In genomic region chrY:20746919-20747318, GRCh38 we compare ENCODE assay signal across 18 cellular contexts. TPM values are rescaled to one million over a fixed set of nuclear protein-coding genes. Genes with fewer than 3 reads are reported as not detected.
DNase-seq lines count a peak whose midpoint lies in the region; ATAC-seq and TF ChIP-seq lines count a peak whose summit lies in the region.
"Had no signal": no experiment of that assay in that cellular context is flagged by ENCODE, and none has a peak within 500 bp of the region (broad histone marks: within the 10 kb centered on the region; RNA-seq: fewer than 3 reads in every experiment).

No MANE protein-coding gene starts in this region.

- H3K27me3 Mint-ChIP-seq in activated CD8-positive, alpha-beta memory T cell treated with anti-CD3 and anti-CD28 coated beads, Interleukin-2, amount 10 ng/mL, durations not matched to agents 7 days and 5 days = no peaks in the 10 kb centered on the region
- no peaks in the 10 kb centered on the region for H3K27me3 Mint-ChIP-seq in activated T-helper 1 cell treated with anti-CD3 and anti-CD28 coated beads, Interleukin-12 subunit alpha, Interleukin-12 subunit beta, Interleukin-2, Interleukin-4 antibody, amounts not matched to agents 30 ng/mL and 10 ng/mL and 1 ng/mL, durations not matched to agents 14 hours and 24 hours and 36 hours (ENCODE audit: insufficient read depth)

- H4K20me1 ChIP-seq in DND-41 (ENCODE audit: insufficient read depth, low read length) = no peaks in the 10 kb centered on the region
- H4K20me1 ChIP-seq: BLaER1 had no signal

- H3K4me1 ChIP-seq in DND-41 (ENCODE audit: insufficient read depth, low read length) (peaks cover 39% of the 10 kb centered on the region), thymus (ENCODE audit: control insufficient read depth, insufficient read depth, low read length) (peaks cover 4% of the 10 kb centered on the region), tibial artery (no peaks in the 10 kb centered on the region)
- H3K4me1 ChIP-seq: A549, BLaER1 had no signal

- H3K36me3 ChIP-seq in DND-41 (ENCODE audit: insufficient read depth, low read length) (no peaks in the 10 kb centered on the region), thymus (ENCODE audit: control insufficient read depth, insufficient read depth) (no peaks in the 10 kb centered on the region), tibial artery (no peaks in the 10 kb centered on the region)
- H3K36me3 ChIP-seq: BLaER1 had no signal

- 42% methylated on average over 2 of the region's 2 CpGs for WGBS in thymus

- H3K4me2 ChIP-seq in DND-41 (ENCODE audit: insufficient read depth, low read length) = peak overlapping the region; percentile 26; the same call in 1 of the 2 replicates
- H3K4me2 ChIP-seq: A549, BLaER1 had no signal

- no peak overlapping the region for H3K4me3 ChIP-seq in DND-41 (ENCODE audit: low read depth in 1 of 2, low read length in 2 of 2)
- no peak overlapping the region for H3K4me3 ChIP-seq in thymus (ENCODE audit: low read length)
- H3K4me3 ChIP-seq in tibial artery = no peak overlapping the region
- H3K4me3 ChIP-seq: A549, BLaER1 had no signal

- H3K27ac Mint-ChIP-seq in activated CD8-positive, alpha-beta memory T cell treated with anti-CD3 and anti-CD28 coated beads, Interleukin-2, amount 10 ng/mL, durations not matched to agents 7 days and 5 days = peak overlapping the region; percentile 72
- H3K27ac Mint-ChIP-seq in activated T-helper 1 cell treated with anti-CD3 and anti-CD28 coated beads, Interleukin-12 subunit alpha, Interleukin-12 subunit beta, Interleukin-2, Interleukin-4 antibody, amounts not matched to agents 30 ng/mL and 10 ng/mL and 1 ng/mL, durations not matched to agents 14 hours and 24 hours and 36 hours = peak overlapping the region; percentile 51

- intact Hi-C loops in activated T-helper 1 cell treated with anti-CD3 and anti-CD28 coated beads, Interleukin-12 subunit alpha, Interleukin-12 subunit beta, Interleukin-2, Interleukin-4 antibody, amounts not matched to agents 30 ng/mL and 10 ng/mL and 1 ng/mL, durations not matched to agents 14 hours and 24 hours and 36 hours (cut with micrococcal nuclease) = loop anchor here (2.0 to 10.0 kb wide), 7 partner anchors 20 to 515 kb away; no protein-coding TSS in a partner anchor
- intact Hi-C loops in tibial artery (cut with DNase I; ENCODE audit: low total_unique reads) = no loop called here

- CTCF ChIA-PET in activated CD8-positive, alpha-beta memory T cell treated with anti-CD3 and anti-CD28 coated beads, Interleukin-2, amount 10 ng/mL, durations not matched to agents 7 days and 5 days (lab: Charles Lee) = interaction anchor here (1.5 kb wide), 1 partner anchor 9 kb away, joined by 3 read pairs; no protein-coding TSS in a partner anchor

- no peak for TF ChIP-seq CTCF in DND-41 (IDR thresholded peaks at IDR 0.05; ENCODE audit: borderline replicate concordance, extremely low read depth, low read length, poor library complexity, severe bottlenecking)
- TF ChIP-seq CTCF in omental fat pad (IDR thresholded peaks at IDR 0.05) = no peak
- no peak for TF ChIP-seq CTCF in tibial artery (IDR thresholded peaks at IDR 0.05)

- ATAC-seq in activated CD8-positive, alpha-beta memory T cell treated with anti-CD3 and anti-CD28 coated beads, Interleukin-2, amount 10 ng/mL, durations not matched to agents 7 days and 5 days = peak; percentile 32
- ATAC-seq in DND-41 (ENCODE audit: insufficient read depth, low read depth) = peak; percentile 85
- ATAC-seq in omental fat pad (ENCODE audit: low FRiP score) = no peak
- ATAC-seq: A549 had no signal

- H3K36me3 Mint-ChIP-seq in activated CD8-positive, alpha-beta memory T cell treated with anti-CD3 and anti-CD28 coated beads, Interleukin-2, amount 10 ng/mL, durations not matched to agents 7 days and 5 days = peaks cover 2% of the 10 kb centered on the region
- H3K36me3 Mint-ChIP-seq in activated T-helper 1 cell treated with anti-CD3 and anti-CD28 coated beads, Interleukin-12 subunit alpha, Interleukin-12 subunit beta, Interleukin-2, Interleukin-4 antibody, amounts not matched to agents 30 ng/mL and 10 ng/mL and 1 ng/mL, durations not matched to agents 14 hours and 24 hours and 36 hours (ENCODE audit: low read depth) = no peaks in the 10 kb centered on the region

- no peak overlapping the region for H3K4me3 Mint-ChIP-seq in activated CD8-positive, alpha-beta memory T cell treated with anti-CD3 and anti-CD28 coated beads, Interleukin-2, amount 10 ng/mL, durations not matched to agents 7 days and 5 days
- H3K4me3 Mint-ChIP-seq in activated T-helper 1 cell treated with anti-CD3 and anti-CD28 coated beads, Interleukin-12 subunit alpha, Interleukin-12 subunit beta, Interleukin-2, Interleukin-4 antibody, amounts not matched to agents 30 ng/mL and 10 ng/mL and 1 ng/mL, durations not matched to agents 14 hours and 24 hours and 36 hours = no peak overlapping the region

- H3K4me1 Mint-ChIP-seq in activated CD8-positive, alpha-beta memory T cell treated with anti-CD3 and anti-CD28 coated beads, Interleukin-2, amount 10 ng/mL, durations not matched to agents 7 days and 5 days = peaks cover 62% of the 10 kb centered on the region
- H3K4me1 Mint-ChIP-seq in activated T-helper 1 cell treated with anti-CD3 and anti-CD28 coated beads, Interleukin-12 subunit alpha, Interleukin-12 subunit beta, Interleukin-2, Interleukin-4 antibody, amounts not matched to agents 30 ng/mL and 10 ng/mL and 1 ng/mL, durations not matched to agents 14 hours and 24 hours and 36 hours (ENCODE audit: low read depth) = peaks cover 67% of the 10 kb centered on the region

- H2AFZ ChIP-seq in DND-41 (ENCODE audit: low read depth, low read length) = peak overlapping the region; percentile 49; the same call in 1 of the 2 replicates

- no peaks in the 10 kb centered on the region for H3K79me2 ChIP-seq in DND-41 (ENCODE audit: insufficient read depth, low read length)

- no peak overlapping the region for H3K9ac ChIP-seq in DND-41 (ENCODE audit: low read depth, low read length)
- H3K9ac ChIP-seq: BLaER1 had no signal

- H3K27ac ChIP-seq in DND-41 (ENCODE audit: low read length) = peak overlapping the region; percentile 79
- H3K27ac ChIP-seq in thymus (ENCODE audit: low read depth) = peak overlapping the region; percentile 42
- H3K27ac ChIP-seq in tibial artery = no peak overlapping the region
- H3K27ac ChIP-seq: A549, BLaER1 had no signal

- no peaks in the 10 kb centered on the region for H3K9me3 Mint-ChIP-seq in activated CD8-positive, alpha-beta memory T cell treated with anti-CD3 and anti-CD28 coated beads, Interleukin-2, amount 10 ng/mL, durations not matched to agents 7 days and 5 days (ENCODE audit: low read depth)
- peaks cover 3% of the 10 kb centered on the region for H3K9me3 Mint-ChIP-seq in activated T-helper 1 cell treated with anti-CD3 and anti-CD28 coated beads, Interleukin-12 subunit alpha, Interleukin-12 subunit beta, Interleukin-2, Interleukin-4 antibody, amounts not matched to agents 30 ng/mL and 10 ng/mL and 1 ng/mL, durations not matched to agents 14 hours and 24 hours and 36 hours

- H3K27me3 ChIP-seq in DND-41 (ENCODE audit: insufficient read depth, low read length, poor library complexity) = no peaks in the 10 kb centered on the region
- no peaks in the 10 kb centered on the region for H3K27me3 ChIP-seq in thymus (ENCODE audit: control insufficient read depth, insufficient read depth)
- H3K27me3 ChIP-seq in tibial artery = no peaks in the 10 kb centered on the region
- H3K27me3 ChIP-seq: BLaER1 had no signal

- H3K9me3 ChIP-seq in DND-41 (ENCODE audit: insufficient read depth, low read length, severe bottlenecking) (no peaks in the 10 kb centered on the region), thymus (ENCODE audit: control insufficient read depth) (no peaks in the 10 kb centered on the region), tibial artery (no peaks in the 10 kb centered on the region)
- H3K9me3 ChIP-seq: A549, BLaER1 had no signal

- peak; percentile 47 for DNase-seq in activated CD8-positive, alpha-beta memory T cell treated with anti-CD3 and anti-CD28 coated beads, Interleukin-2, amount 10 ng/mL, durations not matched to agents 7 days and 5 days
- DNase-seq in activated CD8-positive, alpha-beta memory T cell treated with anti-CD3 and anti-CD28 coated beads, Interleukin-2, amount 50 U/mL, for 4 hours = no peak
- peak; percentile 44 for DNase-seq in DND-41
- no peak for DNase-seq in activated T-helper 1 cell treated with anti-CD3 and anti-CD28 coated beads, Interleukin-12 subunit alpha, Interleukin-12 subunit beta, Interleukin-2, Interleukin-4 antibody, amounts not matched to agents 30 ng/mL and 10 ng/mL and 1 ng/mL, durations not matched to agents 14 hours and 24 hours and 36 hours (ENCODE audit: low spot score)
- DNase-seq in omental fat pad (ENCODE audit: low spot score) = no peak
- no peak for DNase-seq in tibial artery
- DNase-seq: COR-L47, DMS 273 treated with DMSO at 0.1 percent for 48 hours, NCI-H1105 treated with DMSO at 0.1 percent for 48 hours, NCI-H1694, NCI-H2081 treated with DMSO at 0.1 percent for 48 hours, NCI-H446 treated with DMSO at 0.1 percent for 48 hours, NCI-H69, Right ventricle myocardium superior had no signal

RNA-seq across cellular contexts. Expression of gene RPS4Y2, which starts 9.0 kb away (rescaled TPM):
- total RNA-seq in activated CD8-positive, alpha-beta memory T cell treated with anti-CD3 and anti-CD28 coated beads, Interleukin-2, amount 10 ng/mL, durations not matched to agents 7 days and 5 days = under 1 TPM; 0.38 to 0.40 TPM
- total RNA-seq in activated T-helper 1 cell treated with anti-CD3 and anti-CD28 coated beads, Interleukin-12 subunit alpha, Interleukin-12 subunit beta, Interleukin-2, Interleukin-4 antibody, amounts not matched to agents 30 ng/mL and 10 ng/mL and 1 ng/mL, durations not matched to agents 14 hours and 24 hours and 36 hours = 0.56 TPM in 1 of 2 replicates, not detected in the other
- polyA plus RNA-seq in thymus = 0.48 TPM
- not detected for total RNA-seq in omental fat pad
- total RNA-seq: H4, Right ventricle myocardium superior had no signal
- polyA plus RNA-seq: A549 had no signal

Comparison
In these comparisons a context has a peak if more than half of its experiments do, and no peak if none do; other contexts are left out.
1. DNase-seq: peak in activated CD8-positive, alpha-beta memory T cell treated with anti-CD3 and anti-CD28 coated beads, Interleukin-2, amount 10 ng/mL, durations not matched to agents 7 days and 5 days (single experiment) and DND-41 (single experiment); none in activated CD8-positive, alpha-beta memory T cell treated with anti-CD3 and anti-CD28 coated beads, Interleukin-2, amount 50 U/mL, for 4 hours (single experiment), activated T-helper 1 cell treated with anti-CD3 and anti-CD28 coated beads, Interleukin-12 subunit alpha, Interleukin-12 subunit beta, Interleukin-2, Interleukin-4 antibody, amounts not matched to agents 30 ng/mL and 10 ng/mL and 1 ng/mL, durations not matched to agents 14 hours and 24 hours and 36 hours (single experiment), omental fat pad (single experiment) and tibial artery (0 of 2).
2. H3K27ac ChIP-seq: peak in DND-41 (single experiment) and thymus (single experiment); none in tibial artery (0 of 2).